ENCODE assay signal across 18 cellular contexts in genomic region chr5:78560000-78560399, GRCh38.
A peak's percentile ranks its signal among the peaks of the same experiment; 100 is the strongest.
DNase-seq lines count a peak whose midpoint lies in the region; ATAC-seq and TF ChIP-seq lines count a peak whose summit lies in the region.
"Had no signal": no experiment of that assay in that cellular context is flagged by ENCODE, and none has a peak within 500 bp of the region (broad histone marks: within the 10 kb centered on the region; RNA-seq: fewer than 3 reads in every experiment).

No MANE protein-coding gene starts in this region.

- no peak for ATAC-seq in left ventricle myocardium superior
- peak; percentile 32 for ATAC-seq in stimulated activated naive CD8-positive, alpha-beta T cell treated with anti-CD3 and anti-CD28 coated beads, Interleukin-15, Interleukin-2, amounts not matched to agents 100 U/mL and 50 U/mL, for 24 hours
- ATAC-seq: A549 had no signal

- no peak overlapping the region for H3K4me3 ChIP-seq in cardiac muscle cell
- H3K4me3 ChIP-seq in Jurkat, Clone E6-1 (ENCODE audit: low read length) = no peak overlapping the region
- H3K4me3 ChIP-seq in H7 (ENCODE audit: insufficient read depth, low read depth, low read length) = no peak overlapping the region
- H3K4me3 ChIP-seq: A549, HAP-1, PC-9 had no signal

- H3K27me3 ChIP-seq in cardiac muscle cell (no peaks in the 10 kb centered on the region), H7 (ENCODE audit: control insufficient read depth, insufficient read depth, low read length) (no peaks in the 10 kb centered on the region)

- H3K4me1 ChIP-seq in cardiac muscle cell (ENCODE audit: low read depth) = peaks cover 23% of the 10 kb centered on the region
- H3K4me1 ChIP-seq: A549, HAP-1 had no signal

- no peak for TF ChIP-seq CTCF in cardiac muscle cell (IDR thresholded peaks at IDR 0.05; ENCODE audit: low read depth, low read length)

- peaks cover 11% of the 10 kb centered on the region for H3K36me3 ChIP-seq in cardiac muscle cell
- H3K36me3 ChIP-seq in H7 (replicated peaks; ENCODE audit: control insufficient read depth, insufficient read depth, low read length) = no peaks in the 10 kb centered on the region; the same call in 1 of the 2 replicates
- H3K36me3 ChIP-seq: HAP-1 had no signal

- intact Hi-C loops in left ventricle myocardium superior (cut with micrococcal nuclease) = no loop called here

- DNase-seq in NCI-H2171 treated with DMSO at 0.1 percent for 48 hours (lab: John Stamatoyannopoulos, UW) = peak; percentile 57
- no peak for DNase-seq in NCI-H2171 (lab: John Stamatoyannopoulos, UW)
- DNase-seq in cardiac muscle cell (ENCODE audit: low read depth in 1 of 2, low spot score in 1 of 2) = no peak
- no peak for DNase-seq in left ventricle myocardium superior
- peak; percentile 19 for DNase-seq in Jurkat, Clone E6-1 (ENCODE audit: low read depth, low spot score)
- no peak for DNase-seq in stimulated activated naive CD8-positive, alpha-beta T cell treated with anti-CD3 and anti-CD28 coated beads, Interleukin-15, Interleukin-2, amounts not matched to agents 100 U/mL and 50 U/mL, for 24 hours
- DNase-seq in H7 = no peak
- DNase-seq in ureter (ENCODE audit: low spot score) = no peak
- DNase-seq: DMS 273 treated with DMSO at 0.1 percent for 48 hours, DMS79 treated with DMSO at 0.1 percent for 48 hours, NCI-H1105 treated with DMSO at 0.1 percent for 48 hours, NCI-H187, NCI-H748 treated with DMSO at 0.1 percent for 48 hours, PC-9, RPMI8226, SHP77 had no signal

- peak overlapping the region; percentile 2 for H3K27ac ChIP-seq in cardiac muscle cell
- H3K27ac ChIP-seq: A549, PC-9 had no signal

- H3K9me3 ChIP-seq in cardiac muscle cell (ENCODE audit: low read depth) = no peaks in the 10 kb centered on the region
- H3K9me3 ChIP-seq: A549, HAP-1 had no signal

Comparison
In these comparisons a context has a peak if more than half of its experiments do, and no peak if none do; other contexts are left out.
1. DNase-seq: peak in NCI-H2171 treated with DMSO at 0.1 percent for 48 hours (single experiment) and Jurkat, Clone E6-1 (single experiment); none in NCI-H2171 (single experiment), cardiac muscle cell (0 of 2), left ventricle myocardium superior (single experiment), stimulated activated naive CD8-positive, alpha-beta T cell treated with anti-CD3 and anti-CD28 coated beads, Interleukin-15, Interleukin-2, amounts not matched to agents 100 U/mL and 50 U/mL, for 24 hours (single experiment), H7 (single experiment) and ureter (single experiment).